In genomic region chr5:109694451-109694891, GRCh38 we compare ENCODE assay signal across 10 cellular contexts. TPM values are rescaled to one million over a fixed set of nuclear protein-coding genes. Genes with fewer than 3 reads are reported as not detected.
A peak's percentile ranks its signal among the peaks of the same experiment; 100 is the strongest.
DNase-seq lines count a peak whose midpoint lies in the region; ATAC-seq and TF ChIP-seq lines count a peak whose summit lies in the region.
"Had no signal": no experiment of that assay in that cellular context is flagged by ENCODE, and none has a peak within 500 bp of the region (broad histone marks: within the 10 kb centered on the region; RNA-seq: fewer than 3 reads in every experiment).

No MANE protein-coding gene starts in this region.

- H3K36me3 Mint-ChIP-seq in activated naive CD4-positive, alpha-beta T cell treated with anti-CD3 and anti-CD28 coated beads for 36 hours (ENCODE audit: low read depth): peaks cover 11% of the 10 kb centered on the region
- H3K36me3 Mint-ChIP-seq in activated naive CD4-positive, alpha-beta T cell treated with anti-CD3 and anti-CD28 coated beads, Interleukin-2, amount 50 U/mL, for 72 hours: peaks cover 6 to 14% of the 10 kb centered on the region in 2 donors

- H3K27ac ChIP-seq in thoracic aorta (peak overlapping the region in 1 of 2 donors; percentile 65), lower lobe of right lung (no peak overlapping the region), esophagus squamous epithelium (no peak overlapping the region)

- H3K27me3 ChIP-seq in thoracic aorta (replicated peaks; ENCODE audit: insufficient read depth) (no peaks in the 10 kb centered on the region), lower lobe of right lung (ENCODE audit: low read depth) (no peaks in the 10 kb centered on the region), esophagus squamous epithelium (no peaks in the 10 kb centered on the region)

- H3K4me1 ChIP-seq in thoracic aorta (ENCODE audit: control insufficient read depth in 1 of 2, low read depth in 2 of 2) (peaks cover 40 to 61% of the 10 kb centered on the region in 2 donors), lower lobe of right lung (peaks cover 57% of the 10 kb centered on the region), esophagus squamous epithelium (peaks cover 24 to 71% (median 38%) of the 10 kb centered on the region in 3 donors)

- H3K27me3 Mint-ChIP-seq in activated naive CD4-positive, alpha-beta T cell treated with anti-CD3 and anti-CD28 coated beads for 36 hours (ENCODE audit: low read depth): no peaks in the 10 kb centered on the region

- peak overlapping the region; percentile 14 for H3K27ac Mint-ChIP-seq in activated naive CD4-positive, alpha-beta T cell treated with anti-CD3 and anti-CD28 coated beads for 36 hours
- H3K27ac Mint-ChIP-seq in activated naive CD4-positive, alpha-beta T cell treated with anti-CD3 and anti-CD28 coated beads, Interleukin-2, amount 50 U/mL, for 72 hours: peak overlapping the region; percentile 81 to 89

- DNase-seq in activated naive CD4-positive, alpha-beta T cell treated with anti-CD3 and anti-CD28 coated beads for 36 hours: no peak
- DNase-seq in activated naive CD4-positive, alpha-beta T cell treated with Interleukin-2 at 50 U/mL for 16 hours: no peak
- no peak for DNase-seq in activated naive CD4-positive, alpha-beta T cell treated with anti-CD3 and anti-CD28 coated beads, Interleukin-2, amount 50 U/mL, for 72 hours (ENCODE audit: low spot score in 2 of 2)
- DNase-seq in islet precursor cell: peak; percentile 54
- no peak for DNase-seq in thoracic aorta (ENCODE audit: low spot score)
- DNase-seq in lower lobe of right lung: no peak
- DNase-seq in esophagus squamous epithelium (lab: John Stamatoyannopoulos, UW): no peak
- DNase-seq: NCI-H2227 treated with DMSO at 0.1 percent for 48 hours, occipital lobe had no signal

- 43 to 57% methylated on average over 1 of the region's 1 CpG for WGBS in esophagus squamous epithelium, 2 donors

- CTCF ChIA-PET in activated naive CD4-positive, alpha-beta T cell treated with anti-CD3 and anti-CD28 coated beads for 36 hours (lab: Charles Lee): no interaction called here

- intact Hi-C loops in activated naive CD4-positive, alpha-beta T cell treated with anti-CD3 and anti-CD28 coated beads for 36 hours (cut with micrococcal nuclease): loop anchor here (5.0 to 10.0 kb wide), 2 partner anchors 1058 to 1560 kb away; no protein-coding TSS in a partner anchor
- intact Hi-C loops in lower lobe of right lung (cut with DNase I): no loop called here
- intact Hi-C loops in esophagus squamous epithelium (cut with DNase I): no loop called here

- H3K9me3 Mint-ChIP-seq in activated naive CD4-positive, alpha-beta T cell treated with anti-CD3 and anti-CD28 coated beads for 36 hours: no peaks in the 10 kb centered on the region
- H3K9me3 Mint-ChIP-seq in activated naive CD4-positive, alpha-beta T cell treated with anti-CD3 and anti-CD28 coated beads, Interleukin-2, amount 50 U/mL, for 72 hours: no peaks in the 10 kb centered on the region

- H3K4me1 Mint-ChIP-seq in activated naive CD4-positive, alpha-beta T cell treated with anti-CD3 and anti-CD28 coated beads for 36 hours (ENCODE audit: low read depth): peaks cover 73% of the 10 kb centered on the region

- no peak for TF ChIP-seq CTCF in thoracic aorta (IDR thresholded peaks at IDR 0.05)
- no peak for TF ChIP-seq CTCF in lower lobe of right lung (IDR thresholded peaks at IDR 0.05)
- no peak for TF ChIP-seq CTCF in esophagus squamous epithelium (IDR thresholded peaks at IDR 0.05)

- no peaks in the 10 kb centered on the region for H3K36me3 ChIP-seq in thoracic aorta
- H3K36me3 ChIP-seq in lower lobe of right lung: no peaks in the 10 kb centered on the region
- H3K36me3 ChIP-seq in esophagus squamous epithelium: no peaks in the 10 kb centered on the region

- H3K4me3 Mint-ChIP-seq in activated naive CD4-positive, alpha-beta T cell treated with anti-CD3 and anti-CD28 coated beads for 36 hours: peak overlapping the region; percentile 10

- H3K4me3 ChIP-seq in thoracic aorta: peak overlapping the region; percentile 6
- H3K4me3 ChIP-seq in lower lobe of right lung: no peak overlapping the region
- H3K4me3 ChIP-seq in esophagus squamous epithelium: no peak overlapping the region

- ATAC-seq in activated naive CD4-positive, alpha-beta T cell treated with anti-CD3 and anti-CD28 coated beads, Interleukin-2, amount 50 U/mL, for 72 hours: no peak
- ATAC-seq in thoracic aorta (ENCODE audit: insufficient number of reproducible peaks, low FRiP score, low read depth) (no peak), lower lobe of right lung (no peak), GM19324 (IDR thresholded peaks at IDR 0.05; ENCODE audit: low FRiP score, unreplicated experiment) (no peak)

- no peak for TF ChIP-seq POLR2A in esophagus squamous epithelium (IDR thresholded peaks at IDR 0.05)

- H3K9me3 ChIP-seq in thoracic aorta: no peaks in the 10 kb centered on the region
- no peaks in the 10 kb centered on the region for H3K9me3 ChIP-seq in lower lobe of right lung
- H3K9me3 ChIP-seq in esophagus squamous epithelium: no peaks in the 10 kb centered on the region

RNA-seq across cellular contexts. Expression of gene MAN2A1, which starts 4.7 kb away (rescaled TPM):
- 10 to 100 TPM; 50.1 to 52.3 TPM for total RNA-seq in activated naive CD4-positive, alpha-beta T cell treated with anti-CD3 and anti-CD28 coated beads for 36 hours
- 10 to 100 TPM; 32.3 to 41.0 TPM for total RNA-seq in activated naive CD4-positive, alpha-beta T cell treated with anti-CD3 and anti-CD28 coated beads, Interleukin-2, amount 50 U/mL, for 72 hours
- 10 to 100 TPM; 64.8 to 82.8 TPM for total RNA-seq in thoracic aorta
- 42.9 TPM for total RNA-seq in lower lobe of right lung
- total RNA-seq in esophagus squamous epithelium: 10 to 100 TPM; 27.4 to 40.1 (median 37.4) TPM
